Comparison of ENCODE assay signal across 20 cellular contexts in the genomic region with DNA sequence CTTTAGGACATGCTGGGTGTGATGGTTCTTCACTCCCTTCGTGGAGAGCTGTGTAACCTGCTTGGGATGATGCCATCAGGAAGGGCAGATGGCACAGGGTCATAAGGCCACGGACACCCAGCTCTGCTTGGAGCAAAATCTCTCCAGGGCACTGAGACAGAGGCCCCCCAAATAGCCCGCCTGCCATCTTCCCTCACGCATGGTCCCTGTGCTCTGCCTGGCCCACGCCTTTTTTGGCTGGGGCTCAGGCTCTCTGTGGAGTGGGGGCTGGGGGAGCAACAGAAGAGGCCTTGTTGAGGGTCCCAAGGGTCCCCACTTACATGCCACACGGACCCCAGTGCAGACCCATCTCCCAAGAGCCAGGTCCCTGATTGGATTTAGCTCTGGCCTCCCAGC.
"Had no signal": no experiment of that assay in that cellular context is flagged by ENCODE, and none has a peak within 500 bp of the region (broad histone marks: within the 10 kb centered on the region; RNA-seq: fewer than 3 reads in every experiment).

No MANE protein-coding gene starts in this region.

- H3K9me3 ChIP-seq: gastroesophageal sphincter, heart right ventricle, lower lobe of right lung, prostate gland, suprapubic skin, uterus had no signal

- H3K27ac ChIP-seq: gastroesophageal sphincter, heart right ventricle, lower lobe of right lung, neural progenitor cell, prostate gland, suprapubic skin, tibial nerve, uterus, VCaP had no signal

- DNase-seq: activated CD4-positive, alpha-beta T cell treated with anti-CD3 and anti-CD28 coated beads, Interleukin-2, amount 10 ng/mL, durations not matched to agents 7 days and 5 days; activated effector memory CD4-positive, alpha-beta T cell treated with Interleukin-2 at 50 U/mL for 16 hours; activated naive CD4-positive, alpha-beta T cell treated with anti-CD3 and anti-CD28 coated beads, Interleukin-2, amount 10 ng/mL, durations not matched to agents 7 days and 5 days; amygdala; cortex of kidney; endodermal cell; heart right ventricle; mesendoderm; naive B cell; stimulated activated CD4-positive, alpha-beta T cell treated with anti-CD3 and anti-CD28 coated beads, Interleukin-1b, Interleukin-23, amount 100 ng/mL, for 48 hours had no signal

- H3K4me1 Mint-ChIP-seq: endodermal cell, naive B cell had no signal

- H3K27ac Mint-ChIP-seq: activated CD4-positive, alpha-beta T cell treated with anti-CD3 and anti-CD28 coated beads, Interleukin-2, amount 10 ng/mL, durations not matched to agents 7 days and 5 days; activated naive CD4-positive, alpha-beta T cell treated with anti-CD3 and anti-CD28 coated beads, Interleukin-2, amount 10 ng/mL, durations not matched to agents 7 days and 5 days; endodermal cell; neural progenitor cell; stimulated activated naive CD8-positive, alpha-beta T cell treated with anti-CD3 and anti-CD28 coated beads, Interleukin-15, Interleukin-2, amounts not matched to agents 100 ng/mL and 50 ng/mL, for 24 hours had no signal

- H3K9me3 Mint-ChIP-seq: activated CD4-positive, alpha-beta T cell treated with anti-CD3 and anti-CD28 coated beads, Interleukin-2, amount 10 ng/mL, durations not matched to agents 7 days and 5 days; activated naive CD4-positive, alpha-beta T cell treated with anti-CD3 and anti-CD28 coated beads, Interleukin-2, amount 10 ng/mL, durations not matched to agents 7 days and 5 days; activated T-cell treated with anti-CD3 and anti-CD28 coated beads, Interleukin-2, amount 50 U/mL, for 4 hours; endodermal cell; neural progenitor cell; stimulated activated naive CD8-positive, alpha-beta T cell treated with anti-CD3 and anti-CD28 coated beads, Interleukin-15, Interleukin-2, amounts not matched to agents 100 ng/mL and 50 ng/mL, for 24 hours had no signal

- H3K36me3 Mint-ChIP-seq: activated naive CD4-positive, alpha-beta T cell treated with anti-CD3 and anti-CD28 coated beads, Interleukin-2, amount 10 ng/mL, durations not matched to agents 7 days and 5 days; naive B cell; neural progenitor cell had no signal

- ATAC-seq: activated T-cell treated with anti-CD3 and anti-CD28 coated beads, Interleukin-2, amount 50 U/mL, for 4 hours; gastroesophageal sphincter; heart right ventricle; lower lobe of right lung had no signal

- H3K27me3 Mint-ChIP-seq: activated CD4-positive, alpha-beta T cell treated with anti-CD3 and anti-CD28 coated beads, Interleukin-2, amount 10 ng/mL, durations not matched to agents 7 days and 5 days; stimulated activated naive CD8-positive, alpha-beta T cell treated with anti-CD3 and anti-CD28 coated beads, Interleukin-15, Interleukin-2, amounts not matched to agents 100 ng/mL and 50 ng/mL, for 24 hours had no signal

- H3K4me3 ChIP-seq: gastroesophageal sphincter, heart right ventricle, lower lobe of right lung, neural progenitor cell, prostate gland, suprapubic skin, tibial nerve, uterus had no signal

- H3K4me1 ChIP-seq: gastroesophageal sphincter, heart right ventricle, lower lobe of right lung, neural progenitor cell, prostate gland, tibial nerve, uterus had no signal

- H3K4me3 Mint-ChIP-seq: activated CD4-positive, alpha-beta T cell treated with anti-CD3 and anti-CD28 coated beads, Interleukin-2, amount 10 ng/mL, durations not matched to agents 7 days and 5 days; activated naive CD4-positive, alpha-beta T cell treated with anti-CD3 and anti-CD28 coated beads, Interleukin-2, amount 10 ng/mL, durations not matched to agents 7 days and 5 days; activated T-cell treated with anti-CD3 and anti-CD28 coated beads, Interleukin-2, amount 50 U/mL, for 4 hours; endodermal cell; naive B cell; neural progenitor cell; stimulated activated naive CD8-positive, alpha-beta T cell treated with anti-CD3 and anti-CD28 coated beads, Interleukin-15, Interleukin-2, amounts not matched to agents 100 ng/mL and 50 ng/mL, for 24 hours had no signal

- H3K27me3 ChIP-seq: gastroesophageal sphincter, neural progenitor cell, suprapubic skin, tibial nerve, uterus had no signal

- H3K36me3 ChIP-seq: gastroesophageal sphincter, heart right ventricle, lower lobe of right lung, neural progenitor cell, prostate gland, suprapubic skin, tibial nerve, uterus had no signal
